8 cellular contexts compared by ENCODE assay signal in the genomic region with DNA sequence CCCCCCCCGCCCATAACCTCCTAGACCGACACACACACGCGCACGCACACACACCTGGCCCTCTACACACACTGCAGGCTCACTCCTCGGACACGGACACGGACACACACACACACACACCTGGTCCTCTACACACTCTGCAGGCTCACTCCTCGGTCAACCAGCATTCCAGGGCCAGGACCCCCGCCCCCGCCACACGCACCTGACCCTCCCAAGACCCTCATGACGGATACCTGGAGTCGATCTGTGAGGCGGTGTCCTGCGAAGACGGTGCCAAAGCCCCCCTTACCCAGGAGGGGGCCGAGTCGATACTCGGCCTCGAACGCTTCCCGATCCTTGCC. TPM values are rescaled to one million over a fixed set of nuclear protein-coding genes. Genes with fewer than 3 reads are reported as not detected.
A peak's percentile ranks its signal among the peaks of the same experiment; 100 is the strongest.
DNase-seq lines count a peak whose midpoint lies in the region; ATAC-seq and TF ChIP-seq lines count a peak whose summit lies in the region.

No MANE protein-coding gene starts in this region.

- H3K23ac ChIP-seq in mesendoderm (ENCODE audit: low read length): no peak overlapping the region

- no peaks in the 10 kb centered on the region for H3K27me3 ChIP-seq in left ventricle myocardium inferior (ENCODE audit: low read depth)
- H3K27me3 ChIP-seq in mesendoderm (ENCODE audit: insufficient read depth, low read length, poor library complexity): no peaks in the 10 kb centered on the region

- H3K18ac ChIP-seq in mesendoderm (ENCODE audit: low read length): no peak overlapping the region

- no peak overlapping the region for H2BK15ac ChIP-seq in mesendoderm (replicated peaks; ENCODE audit: low read depth)

- no peak overlapping the region for H2AK5ac ChIP-seq in mesendoderm (ENCODE audit: low read length)

- no CpG with 5 or more reads among the region's 23 CpGs for WGBS in mesendoderm (ENCODE audit: extremely low coverage, insufficient coverage, low lambda C conversion rate)

- H3K9me3 ChIP-seq in left ventricle myocardium inferior (replicated peaks): no peaks in the 10 kb centered on the region

- peaks cover 9% of the 10 kb centered on the region for H3K36me3 Mint-ChIP-seq in brain

- H3K4me1 Mint-ChIP-seq in brain: peaks cover 32% of the 10 kb centered on the region

- peak overlapping the region; percentile 34 for H3K4me2 ChIP-seq in mesendoderm (ENCODE audit: low read length)

- H3K56ac ChIP-seq in mesendoderm (ENCODE audit: low read length): peak overlapping the region; percentile 88

- H3K4me1 ChIP-seq in left ventricle myocardium inferior (peaks cover 28% of the 10 kb centered on the region), mesendoderm (ENCODE audit: control insufficient read depth, low read depth, low read length) (peaks cover 9% of the 10 kb centered on the region)

- intact Hi-C loops in left ventricle myocardium inferior (cut with micrococcal nuclease) (no loop called here), left ventricle myocardium superior (cut with micrococcal nuclease) (no loop called here)

- H3K36me3 ChIP-seq in left ventricle myocardium inferior (peaks cover 8% of the 10 kb centered on the region), mesendoderm (ENCODE audit: control insufficient read depth, insufficient read depth, low read length) (no peaks in the 10 kb centered on the region)

- no peak overlapping the region for H2BK120ac ChIP-seq in mesendoderm (ENCODE audit: low read depth, low read length)

- DNase-seq in left ventricle myocardium inferior (no peak), left ventricle myocardium superior (no peak), mesendoderm (no peak), NCI-H446 (lab: John Stamatoyannopoulos, UW) (no peak), RKO (ENCODE audit: low spot score) (no peak), AG08396 (ENCODE audit: low spot score) (no peak)
- DNase-seq in stimulated activated CD4-positive, alpha-beta T cell treated with anti-CD3 and anti-CD28 coated beads, Interleukin-4, amount 100 ng/mL, for 4 hours: no peak

- peak overlapping the region; percentile 72 for H3K4me3 ChIP-seq in left ventricle myocardium inferior
- H3K4me3 ChIP-seq in mesendoderm (ENCODE audit: low read length): peak overlapping the region; percentile 62

- no peaks in the 10 kb centered on the region for H3K79me1 ChIP-seq in mesendoderm (ENCODE audit: low read length)

- peak overlapping the region; percentile 85 to 97 (median 93) for H3K27ac Mint-ChIP-seq in brain

- H2BK5ac ChIP-seq in mesendoderm (ENCODE audit: low read length): peak overlapping the region; percentile 45

- no peak overlapping the region for H3K4ac ChIP-seq in mesendoderm (ENCODE audit: low read depth, low read length)

- H3K9ac ChIP-seq in mesendoderm (ENCODE audit: low read length): peak overlapping the region; percentile 83

- peaks cover 11% of the 10 kb centered on the region for H3K27me3 Mint-ChIP-seq in brain

- peak overlapping the region; percentile 89 to 95 (median 93) for H3K4me3 Mint-ChIP-seq in brain

- H3K27ac ChIP-seq in left ventricle myocardium inferior (replicated peaks): peak overlapping the region; percentile 84
- no peak overlapping the region for H3K27ac ChIP-seq in mesendoderm (ENCODE audit: low read depth, low read length)

- peaks cover 0 to 5% (median 0%) of the 10 kb centered on the region in 5 experiments for H3K9me3 Mint-ChIP-seq in brain

- no peak overlapping the region for H4K8ac ChIP-seq in mesendoderm (ENCODE audit: low read depth, low read length)

- H3K79me2 ChIP-seq in mesendoderm (ENCODE audit: control insufficient read depth, insufficient read depth, low read length): peaks cover 15% of the 10 kb centered on the region

- TF ChIP-seq CTCF in left ventricle myocardium inferior (IDR thresholded peaks at IDR 0.05; ENCODE audit: borderline replicate concordance) (no peak), brain (conservative IDR thresholded peaks at IDR 0.05) (no peak)

- no peak for ATAC-seq in left ventricle myocardium superior

- H4K5ac ChIP-seq in mesendoderm (ENCODE audit: low read length): no peak overlapping the region

RNA-seq across cellular contexts. Expression of a gene that starts 0.6 kb away (rescaled TPM):
- total RNA-seq in left ventricle myocardium inferior: 3.3 TPM
- total RNA-seq in left ventricle myocardium superior: 3.9 TPM
- polyA plus RNA-seq in brain (ENCODE audit: insufficient read depth, low read depth, low replicate concordance): 15.6 TPM
- 55.7 TPM for polyA plus RNA-seq in mesendoderm (2013, experiment 1 of 2)
- polyA plus RNA-seq in mesendoderm (2013, experiment 2 of 2): 57.8 TPM

RNA-seq across cellular contexts. Expression of a gene that starts 6.8 kb away (rescaled TPM):
- total RNA-seq in left ventricle myocardium inferior (10.4 TPM), left ventricle myocardium superior (15.7 TPM)
- 22.4 TPM for polyA plus RNA-seq in brain (ENCODE audit: insufficient read depth, low read depth, low replicate concordance)
- polyA plus RNA-seq in mesendoderm (2013, experiment 1 of 2): 15.8 TPM
- polyA plus RNA-seq in mesendoderm (2013, experiment 2 of 2): 15.7 TPM

RNA-seq across cellular contexts. Expression of a gene that starts 20.5 kb away (rescaled TPM):
- 60.3 TPM for total RNA-seq in left ventricle myocardium inferior
- total RNA-seq in left ventricle myocardium superior: 64.5 TPM
- polyA plus RNA-seq in brain (ENCODE audit: insufficient read depth, low read depth, low replicate concordance): 203 TPM
- polyA plus RNA-seq in mesendoderm (2013, experiment 1 of 2): 83.0 TPM
- polyA plus RNA-seq in mesendoderm (2013, experiment 2 of 2): 83.7 TPM

RNA-seq across cellular contexts. Expression of a gene that starts 20.7 kb away (rescaled TPM):
- total RNA-seq in left ventricle myocardium inferior (76.1 TPM), left ventricle myocardium superior (77.9 TPM)
- polyA plus RNA-seq in brain (ENCODE audit: insufficient read depth, low read depth, low replicate concordance): 117 TPM
- polyA plus RNA-seq in mesendoderm (2013, experiment 1 of 2): 52.0 TPM
- 55.2 TPM for polyA plus RNA-seq in mesendoderm (2013, experiment 2 of 2)

RNA-seq across cellular contexts. Expression of a gene that starts 39.1 kb away (rescaled TPM):
- total RNA-seq in left ventricle myocardium inferior (21.2 TPM), left ventricle myocardium superior (18.9 TPM)
- 77.5 TPM for polyA plus RNA-seq in brain (ENCODE audit: insufficient read depth, low read depth, low replicate concordance)
- 36.6 TPM for polyA plus RNA-seq in mesendoderm (2013, experiment 1 of 2)
- 35.8 TPM for polyA plus RNA-seq in mesendoderm (2013, experiment 2 of 2)
